8 cellular contexts compared by ENCODE assay signal in genomic region chr14:55581011-55581806, GRCh38. TPM values are rescaled to one million over a fixed set of nuclear protein-coding genes. Genes with fewer than 3 reads are reported as not detected.
DNase-seq lines count a peak whose midpoint lies in the region; ATAC-seq, FAIRE-seq and TF ChIP-seq lines count a peak whose summit lies in the region.

No MANE protein-coding gene starts in this region.

- no peaks in the 10 kb centered on the region; a peak in 1 of 5 replicates for H3K27me3 ChIP-seq in HepG2 (ENCODE audit: control insufficient read depth in 1 of 2, insufficient read depth in 2 of 2, low read length in 2 of 2)

- TF ChIP-seq RAD21 in HepG2 (CRISPR knock-in tag; IDR thresholded peaks at IDR 0.05) = 0 out of 2 replicates have a peak, but pooled peaks have one; percentile 1

- peak overlapping the region; percentile 88 for H3K4me2 ChIP-seq in HepG2 (ENCODE audit: low read depth, low read length)

- peak overlapping the region; percentile 89 for H3K9ac ChIP-seq in HepG2 (ENCODE audit: insufficient read depth, low read depth, low read length)

- H3K27ac ChIP-seq in 22Rv1 (peak overlapping the region; percentile 74), cingulate gyrus (ENCODE audit: low read depth, low read length) (peak overlapping the region; percentile 65), HepG2 (ENCODE audit: extremely low read length, insufficient read depth, low read length) (peak overlapping the region; percentile 86)

- FAIRE-seq in HepG2 (lab: Jason Lieb, UNC) = peak; percentile 74

- peaks cover 58% of the 10 kb centered on the region for H3K4me1 ChIP-seq in HepG2 (ENCODE audit: insufficient read depth, low read length)

- ATAC-seq in GM18498 (IDR thresholded peaks at IDR 0.05; ENCODE audit: unreplicated experiment) = peak; percentile 14
- peak; percentile 63 for ATAC-seq in HepG2
- no peak for ATAC-seq in HG03442 (IDR thresholded peaks at IDR 0.05; ENCODE audit: unreplicated experiment)

- under 1% methylated on average over 14 of the region's 27 CpGs for WGBS in HepG2 (ENCODE audit: low lambda C conversion rate)

- CTCF ChIA-PET in HepG2 (lab: Yijun Ruan, JAX; ENCODE audit: low intra/inter-chr PET ratio, low total read pairs) = no interaction called here

- POLR2A ChIA-PET in HepG2 (lab: Yijun Ruan, JAX) = interaction anchor here (0.7 to 1.4 kb wide), 3 partner anchors 13 to 18 kb away, joined by 3 to 5 read pairs (median 4); no protein-coding TSS in a partner anchor

- H2AFZ ChIP-seq in HepG2 (ENCODE audit: low read length) = no peak overlapping the region

- DNase-seq in KG1 (lab: John Stamatoyannopoulos, UW) (peak; percentile 23), HepG2 (ENCODE audit: low spot score) (peak; percentile 23)
- DNase-seq in activated CD4-positive, CD25-positive, alpha-beta regulatory T cell treated with anti-CD3 and anti-CD28 coated beads, Interleukin-2, amount 50 U/mL, for 72 hours = peak; percentile 53
- DNase-seq in stimulated activated CD4-positive, alpha-beta T cell treated with anti-CD3 and anti-CD28 coated beads, Interleukin-2, amount 100 ng/mL, for 4 hours (ENCODE audit: low read depth) = peak; percentile 6

- peaks cover 0 to 2% of the 10 kb centered on the region in 2 experiments; a peak in 2 of 5 replicates for H3K36me3 ChIP-seq in HepG2 (replicated peaks in 1 of 2; ENCODE audit: control insufficient read depth in 1 of 2, insufficient read depth in 2 of 2, low read length in 2 of 2)

- H3K79me2 ChIP-seq in HepG2 (ENCODE audit: insufficient read depth, low read length) = peaks cover 61% of the 10 kb centered on the region

- TF ChIP-seq EP300 in HepG2 (IDR thresholded peaks at IDR 0.05; ENCODE audit: low read depth in 2 of 2, low read length in 2 of 2) (no peak), HepG2 (CRISPR knock-in tag; IDR thresholded peaks at IDR 0.05; ENCODE audit: borderline replicate concordance) (no peak)

- intact Hi-C loops in HepG2 (cut with micrococcal nuclease; ENCODE audit: unreplicated experiment) = loop anchor here (10.0 kb wide), 2 partner anchors 54 to 306 kb away; partner anchors contain the start of gene FBXO34

- no peaks in the 10 kb centered on the region for H3K9me3 ChIP-seq in HepG2 (ENCODE audit: low read length)

- TF ChIP-seq POLR2A in HepG2 (IDR thresholded peaks at IDR 0.05; ENCODE audit: insufficient read depth in 1 of 2, low read depth in 2 of 2, low read length in 2 of 2) = no peak

- no TSS peak for BruUV-seq in HepG2 (replicated peaks; lab: Mats Ljungman, UMichigan)

- TF ChIP-seq CTCF in 22Rv1 (IDR thresholded peaks at IDR 0.05) = no peak
- TF ChIP-seq CTCF in HepG2 (CRISPR knock-in tag; IDR thresholded peaks at IDR 0.05) = no peak

- peak overlapping the region; percentile 92 to 98 (median 98) for H3K4me3 ChIP-seq in HepG2 (replicated peaks in 1 of 3; ENCODE audit: insufficient read depth in 1 of 3, low read depth in 2 of 3, low read length in 3 of 3)

- peaks cover 51% of the 10 kb centered on the region for H4K20me1 ChIP-seq in HepG2 (ENCODE audit: insufficient read depth, low read length)

- in situ Hi-C loops in HepG2 (cut with HindIII; ENCODE audit: extremely low pct_ligation_motif_present, low pct_unique_long_range_greater_than_20kb) = no loop called here

TF ChIP-seq in HepG2, 621 proteins besides CTCF, POLR2A, EP300 and RAD21 (continues in another document):
- TF ChIP-seq ZNF276 (CRISPR knock-in tag; IDR thresholded peaks at IDR 0.05; ENCODE audit: low read depth) (no peak), ZNF101 (CRISPR knock-in tag; IDR thresholded peaks at IDR 0.05; ENCODE audit: borderline replicate concordance, low read depth) (no peak), ZSCAN21 (CRISPR knock-in tag; IDR thresholded peaks at IDR 0.05; ENCODE audit: borderline replicate concordance) (no peak; the same call in 1 of the 2 replicates), ZFP82 (CRISPR knock-in tag; IDR thresholded peaks at IDR 0.05; ENCODE audit: borderline replicate concordance) (no peak), NFKB2 (CRISPR knock-in tag; IDR thresholded peaks at IDR 0.05; ENCODE audit: borderline replicate concordance) (no peak), PRDM10 (CRISPR knock-in tag; IDR thresholded peaks at IDR 0.05; ENCODE audit: low read depth) (no peak), NCOR1 (IDR thresholded peaks at IDR 0.05; ENCODE audit: borderline replicate concordance, low read length) (no peak; the same call in 1 of the 2 replicates), TCF12 (IDR thresholded peaks at IDR 0.05) (no peak), TCF12 (CRISPR knock-in tag; IDR thresholded peaks at IDR 0.05) (no peak), ZNF18 (CRISPR knock-in tag; IDR thresholded peaks at IDR 0.05; ENCODE audit: insufficient replicate concordance) (no peak), ZNF44 (CRISPR knock-in tag; IDR thresholded peaks at IDR 0.05) (no peak)

RNA-seq across cellular contexts. Expression of gene KTN1, which starts 1.2 kb away (rescaled TPM):
- 138 and 169 TPM in 2 replicates for total RNA-seq in HepG2 (2016; rRNA removed; fragmentation: Illumina TruSeq; extraction: Trizol)
- total RNA-seq in HepG2 (2016; cell fraction: cytosol; rRNA removed; fragmentation: Illumina TruSeq; extraction: Trizol; ENCODE audit: low read depth) = 28.3 and 35.6 TPM in 2 replicates
- 136 and 165 TPM in 2 replicates for total RNA-seq in HepG2 (2016; cell fraction: insoluble cytoplasmic fraction; rRNA removed; fragmentation: Illumina TruSeq; extraction: Trizol)
- 68.6 and 81.8 TPM in 2 replicates for total RNA-seq in HepG2 (2016; cell fraction: membrane; rRNA removed; fragmentation: Illumina TruSeq; extraction: Trizol)
- 209 and 237 TPM in 2 replicates for total RNA-seq in HepG2 (2016; cell fraction: nucleus; rRNA removed; fragmentation: Illumina TruSeq; extraction: Trizol)
- 43.3 and 60.6 TPM in 2 replicates for polyA plus RNA-seq in HepG2 (2011; rRNA removed)
- 22.9 and 39.5 TPM in 2 replicates for polyA plus RNA-seq in HepG2 (2011; cell fraction: cytosol; rRNA removed)
- polyA plus RNA-seq in HepG2 (2011; cell fraction: nucleus; rRNA removed) = 36.7 and 39.6 TPM in 2 replicates
- polyA plus RNA-seq in HepG2 (2012) = 91.0 and 125 TPM in 2 replicates
- 12.0 and 13.7 TPM in 2 replicates for polyA plus RNA-seq in HepG2 (2016; cell fraction: cytosol; fragmentation: Illumina TruSeq; extraction: Trizol; ENCODE audit: low read depth)
- 100.0 and 102 TPM in 2 replicates for polyA plus RNA-seq in HepG2 (2016; cell fraction: insoluble cytoplasmic fraction; fragmentation: Illumina TruSeq; extraction: Trizol; ENCODE audit: low read depth)
- polyA plus RNA-seq in HepG2 (2016; cell fraction: membrane; fragmentation: Illumina TruSeq; extraction: Trizol; ENCODE audit: low read depth) = 31.3 and 39.9 TPM in 2 replicates
- 225 and 226 TPM in 2 replicates for polyA plus RNA-seq in HepG2 (2016; cell fraction: nucleus; fragmentation: Illumina TruSeq; extraction: Trizol; ENCODE audit: insufficient read depth, low read depth)
- polyA minus RNA-seq in HepG2 (2011; rRNA and poly(A)+ RNA removed; ENCODE audit: low replicate concordance) = 12.2 and 19.3 TPM in 2 replicates
- 57.0 and 63.6 TPM in 2 replicates for polyA minus RNA-seq in HepG2 (2011; cell fraction: cytosol; rRNA and poly(A)+ RNA removed)
- 265 and 273 TPM in 2 replicates for polyA minus RNA-seq in HepG2 (2011; cell fraction: nucleus; rRNA and poly(A)+ RNA removed)
